27 cellular contexts compared by ENCODE assay signal in genomic region chr5:171906171-171906570, GRCh38.
A peak's percentile ranks its signal among the peaks of the same experiment; 100 is the strongest.
DNase-seq lines count a peak whose midpoint lies in the region; ATAC-seq and TF ChIP-seq lines count a peak whose summit lies in the region.
"Had no signal": no experiment of that assay in that cellular context is flagged by ENCODE, and none has a peak within 500 bp of the region (broad histone marks: within the 10 kb centered on the region; RNA-seq: fewer than 3 reads in every experiment).

No MANE protein-coding gene starts in this region.

- H4K20me1 ChIP-seq in GM23338 (replicated peaks; ENCODE audit: insufficient read depth) = peaks cover 55% of the 10 kb centered on the region

- H3K4me1 Mint-ChIP-seq in activated naive CD4-positive, alpha-beta T cell treated with anti-CD3 and anti-CD28 coated beads, Interleukin-2, amount 50 U/mL, for 24 hours = peaks cover 53% of the 10 kb centered on the region
- H3K4me1 Mint-ChIP-seq in GM23338 = peaks cover 16% of the 10 kb centered on the region
- H3K4me1 Mint-ChIP-seq in activated naive CD8-positive, alpha-beta T cell (ENCODE audit: low read depth) = peaks cover 48% of the 10 kb centered on the region
- H3K4me1 Mint-ChIP-seq in progenitor cell of endocrine pancreas (ENCODE audit: low read depth) = peaks cover 2% of the 10 kb centered on the region
- H3K4me1 Mint-ChIP-seq in T-cell = peaks cover 39 to 56% (median 43%) of the 10 kb centered on the region in 3 donors

- POLR2A ChIA-PET in T-cell (lab: Charles Lee) = no interaction called here

- no peaks in the 10 kb centered on the region for H3K27me3 Mint-ChIP-seq in activated naive CD4-positive, alpha-beta T cell treated with anti-CD3 and anti-CD28 coated beads, Interleukin-2, amount 50 U/mL, for 24 hours
- H3K27me3 Mint-ChIP-seq in GM23338 (ENCODE audit: insufficient read depth, low read depth, poor library complexity) = peaks cover 5% of the 10 kb centered on the region
- no peaks in the 10 kb centered on the region for H3K27me3 Mint-ChIP-seq in activated naive CD8-positive, alpha-beta T cell
- H3K27me3 Mint-ChIP-seq in progenitor cell of endocrine pancreas = no peaks in the 10 kb centered on the region
- no peaks in the 10 kb centered on the region for H3K27me3 Mint-ChIP-seq in T-cell

- peak overlapping the region; percentile 24; the same call in 1 of the 2 replicates for H3K27ac ChIP-seq in GM23338 (ENCODE audit: low read depth)
- H3K27ac ChIP-seq: C4-2B, right atrium auricular region, testis, uterus had no signal

- H3K27me3 ChIP-seq in GM23338 (ENCODE audit: insufficient read depth) = no peaks in the 10 kb centered on the region
- H3K27me3 ChIP-seq: right atrium auricular region, testis, uterus had no signal

- H3K36me3 Mint-ChIP-seq in activated naive CD4-positive, alpha-beta T cell treated with anti-CD3 and anti-CD28 coated beads, Interleukin-2, amount 50 U/mL, for 24 hours = peaks cover 5% of the 10 kb centered on the region
- H3K36me3 Mint-ChIP-seq in GM23338 (ENCODE audit: low read depth) (peaks cover 4% of the 10 kb centered on the region; the same call in 1 of the 3 replicates), progenitor cell of endocrine pancreas (ENCODE audit: insufficient read depth) (peaks cover 2% of the 10 kb centered on the region), T-cell (peaks cover 11% of the 10 kb centered on the region)
- H3K36me3 Mint-ChIP-seq in activated naive CD8-positive, alpha-beta T cell = peaks cover 9% of the 10 kb centered on the region

- no peak overlapping the region for H2AFZ ChIP-seq in GM23338

- peak overlapping the region; percentile 100 for H3K27ac Mint-ChIP-seq in activated naive CD4-positive, alpha-beta T cell treated with anti-CD3 and anti-CD28 coated beads, Interleukin-2, amount 50 U/mL, for 24 hours
- no peak overlapping the region for H3K27ac Mint-ChIP-seq in GM23338
- H3K27ac Mint-ChIP-seq in activated naive CD8-positive, alpha-beta T cell = peak overlapping the region; percentile 95
- H3K27ac Mint-ChIP-seq in progenitor cell of endocrine pancreas = peak overlapping the region; percentile 89
- H3K27ac Mint-ChIP-seq in T-cell = peak overlapping the region in 1 of 2 donors; percentile 44
- H3K27ac Mint-ChIP-seq: nephron had no signal

- H3K9me2 ChIP-seq in GM23338 (ENCODE audit: insufficient read depth) = no peaks in the 10 kb centered on the region

- H3K9me3 Mint-ChIP-seq in activated naive CD4-positive, alpha-beta T cell treated with anti-CD3 and anti-CD28 coated beads, Interleukin-2, amount 50 U/mL, for 24 hours = no peaks in the 10 kb centered on the region
- no peaks in the 10 kb centered on the region for H3K9me3 Mint-ChIP-seq in GM23338
- H3K9me3 Mint-ChIP-seq in activated naive CD8-positive, alpha-beta T cell (ENCODE audit: low read depth) = no peaks in the 10 kb centered on the region
- H3K9me3 Mint-ChIP-seq in progenitor cell of endocrine pancreas (ENCODE audit: low read depth) = no peaks in the 10 kb centered on the region
- H3K9me3 Mint-ChIP-seq in T-cell = no peaks in the 10 kb centered on the region
- H3K9me3 Mint-ChIP-seq: nephron had no signal

- H3K36me3 ChIP-seq in GM23338 (ENCODE audit: insufficient read depth) = no peaks in the 10 kb centered on the region
- H3K36me3 ChIP-seq: uterus had no signal

- H3K4me3 Mint-ChIP-seq in activated naive CD4-positive, alpha-beta T cell treated with anti-CD3 and anti-CD28 coated beads, Interleukin-2, amount 50 U/mL, for 24 hours = peak overlapping the region; percentile 79
- H3K4me3 Mint-ChIP-seq in GM23338 (no peak overlapping the region), progenitor cell of endocrine pancreas (ENCODE audit: low read depth) (no peak overlapping the region), T-cell (peak overlapping the region in 1 of 3 donors; percentile 3)
- H3K4me3 Mint-ChIP-seq in activated naive CD8-positive, alpha-beta T cell = peak overlapping the region; percentile 79
- H3K4me3 Mint-ChIP-seq: nephron had no signal

- ATAC-seq in GM23338 = no peak
- no peak for ATAC-seq in HG03135 (IDR thresholded peaks at IDR 0.05; ENCODE audit: unreplicated experiment)
- ATAC-seq in T-cell (replicated peaks in 1 of 4) = no peak
- ATAC-seq: Right ventricle myocardium inferior had no signal

- TF ChIP-seq CTCF in GM23338 (conservative IDR thresholded peaks at IDR 0.05; ENCODE audit: low read depth in 2 of 2) (no peak), progenitor cell of endocrine pancreas (IDR thresholded peaks at IDR 0.05; ENCODE audit: unreplicated experiment) (no peak)

- no peak for DNase-seq in activated naive CD4-positive, alpha-beta T cell (lab: John Stamatoyannopoulos, UW)
- DNase-seq in GM23338 (ENCODE audit: low spot score) = no peak
- DNase-seq in progenitor cell of endocrine pancreas (ENCODE audit: low spot score, unreplicated experiment) = no peak
- no peak for DNase-seq in T-cell
- DNase-seq in NCI-H2107 (lab: John Stamatoyannopoulos, UW) = no peak
- DNase-seq: activated CD4-positive, alpha-beta T cell treated with anti-CD3 and anti-CD28 coated beads for 4 hours; activated gamma-delta T cell treated with Interleukin-2 at 50 U/mL for 16 hours; anterior cingulate cortex; Calu3; caudate nucleus; cortex of kidney; DMS79 treated with DMSO at 0.1 percent for 48 hours; KG1; kidney glomerular epithelial cell; NCI-H1436; NCI-H446 treated with DMSO at 0.1 percent for 48 hours; testis; uterus had no signal

- H3K79me2 ChIP-seq in GM23338 (replicated peaks; ENCODE audit: insufficient read depth) = peaks cover 91% of the 10 kb centered on the region

- CTCF ChIA-PET in T-cell (lab: Charles Lee) = interaction anchor here (0.5 to 1.5 kb wide), 12 partner anchors 11 to 871 kb away, joined by 3 to 7 read pairs (median 4); no protein-coding TSS in a partner anchor

- H3K4me3 ChIP-seq in GM23338 = no peak overlapping the region
- H3K4me3 ChIP-seq: lung, right atrium auricular region, smooth muscle cell, testis, uterus had no signal

- peaks cover 18% of the 10 kb centered on the region for H3K4me1 ChIP-seq in GM23338 (ENCODE audit: insufficient read depth)
- H3K4me1 ChIP-seq: uterus had no signal

- peaks cover 5% of the 10 kb centered on the region; the same call in 1 of the 2 replicates for H3F3A ChIP-seq in GM23338 (replicated peaks; ENCODE audit: low read depth)

- H3K4me2 ChIP-seq in GM23338 = peak overlapping the region; percentile 25
- H3K4me2 ChIP-seq: smooth muscle cell had no signal

TF ChIP-seq in GM23338, 12 proteins besides CTCF, POLR2A, EP300 and RAD21:
- TF ChIP-seq EZH2phosphoT487 (IDR thresholded peaks at IDR 0.05; ENCODE audit: unreplicated experiment) (no peak), EZH2 (IDR thresholded peaks at IDR 0.05; ENCODE audit: low read depth, unreplicated experiment) (no peak), REST (IDR thresholded peaks at IDR 0.05; ENCODE audit: unreplicated experiment) (no peak), STAT1 (IDR thresholded peaks at IDR 0.05; ENCODE audit: unreplicated experiment) (no peak)

Comparison
In these comparisons a context has a peak if more than half of its experiments do, and no peak if none do; other contexts are left out.
1. H3K4me3 Mint-ChIP-seq: peak in activated naive CD4-positive, alpha-beta T cell treated with anti-CD3 and anti-CD28 coated beads, Interleukin-2, amount 50 U/mL, for 24 hours (single experiment) and activated naive CD8-positive, alpha-beta T cell (single experiment); none in GM23338 (single experiment) and progenitor cell of endocrine pancreas (single experiment).